ENCODE assay signal across 27 cellular contexts in genomic region chr11:30889116-30889765, GRCh38.
DNase-seq lines count a peak whose midpoint lies in the region; FAIRE-seq and TF ChIP-seq lines count a peak whose summit lies in the region.
"Had no signal": no experiment of that assay in that cellular context is flagged by ENCODE, and none has a peak within 500 bp of the region (broad histone marks: within the 10 kb centered on the region; RNA-seq: fewer than 3 reads in every experiment).

No MANE protein-coding gene starts in this region.

- H3K4me3 Mint-ChIP-seq in activated CD4-positive, alpha-beta memory T cell treated with anti-CD3 and anti-CD28 coated beads, Interleukin-2, amount 10 ng/mL, durations not matched to agents 7 days and 5 days = no peak overlapping the region
- H3K4me3 Mint-ChIP-seq: activated CD4-positive, alpha-beta T cell treated with anti-CD3 and anti-CD28 coated beads, Interleukin-2, amount 10 ng/mL, durations not matched to agents 24 days and 14 days; activated naive CD8-positive, alpha-beta T cell treated with anti-CD3 and anti-CD28 coated beads, Interleukin-2, amount 50 U/mL, for 24 hours; neural progenitor cell; stimulated activated naive CD8-positive, alpha-beta T cell treated with anti-CD3 and anti-CD28 coated beads, Interleukin-15, amount 100 ng/mL, for 72 hours; T-cell had no signal

- no peak overlapping the region for H3K27ac ChIP-seq in kidney (ENCODE audit: low read depth in 2 of 2, low read length in 2 of 2)
- H3K27ac ChIP-seq: dorsolateral prefrontal cortex, gastrocnemius medialis, neural progenitor cell, prostate gland, spleen, transverse colon had no signal

- POLR2A ChIA-PET in activated CD4-positive, alpha-beta memory T cell treated with anti-CD3 and anti-CD28 coated beads, Interleukin-2, amount 10 ng/mL, durations not matched to agents 7 days and 5 days (lab: Charles Lee) = no interaction called here

- intact Hi-C loops in kidney (cut with DNase I) = no loop called here

- DNase-seq in EH (ENCODE audit: low read depth) = peak; percentile 13
- DNase-seq in SW480 (ENCODE audit: low spot score) = peak; percentile 8
- peak; percentile 15 for DNase-seq in foreskin melanocyte
- peak; percentile 23 for DNase-seq in skeletal muscle cell (ENCODE audit: low read depth)
- no peak for DNase-seq in kidney
- no peak for DNase-seq in activated CD4-positive, alpha-beta T cell treated with anti-CD3 and anti-CD28 coated beads for 1 hour
- DNase-seq in activated CD4-positive, alpha-beta memory T cell treated with anti-CD3 and anti-CD28 coated beads, Interleukin-2, amount 10 ng/mL, durations not matched to agents 7 days and 5 days = no peak
- DNase-seq in SKM-1 (lab: John Stamatoyannopoulos, UW; ENCODE audit: unreplicated experiment) = no peak
- DNase-seq: activated CD4-positive, alpha-beta T cell treated with anti-CD3 and anti-CD28 coated beads, Interleukin-2, amount 10 ng/mL, durations not matched to agents 24 days and 14 days; activated naive CD8-positive, alpha-beta T cell treated with anti-CD3 and anti-CD28 coated beads, Interleukin-2, amount 50 U/mL, for 24 hours; AML-193; dorsolateral prefrontal cortex; EL; gastrocnemius medialis; mucosa of descending colon; NCI-H1436 treated with DMSO at 0.1 percent for 48 hours; OCI-M1; SHP77; spleen; stimulated activated CD4-positive, alpha-beta T cell treated with anti-CD3 and anti-CD28 coated beads, Interleukin-4, amount 100 ng/mL, for 24 hours; stimulated activated naive CD8-positive, alpha-beta T cell treated with anti-CD3 and anti-CD28 coated beads, Interleukin-15, amount 100 ng/mL, for 72 hours; T-cell; transverse colon had no signal

- H3K4me3 ChIP-seq in skeletal muscle cell (ENCODE audit: low read depth, low read length) = no peak overlapping the region
- no peak overlapping the region for H3K4me3 ChIP-seq in kidney (ENCODE audit: low read length in 2 of 2)
- H3K4me3 ChIP-seq: dorsolateral prefrontal cortex, gastrocnemius medialis, mucosa of descending colon, neural progenitor cell, prostate gland, spleen, transverse colon had no signal

- H3K4me1 Mint-ChIP-seq in activated CD4-positive, alpha-beta memory T cell treated with anti-CD3 and anti-CD28 coated beads, Interleukin-2, amount 10 ng/mL, durations not matched to agents 7 days and 5 days = no peaks in the 10 kb centered on the region
- H3K4me1 Mint-ChIP-seq: activated CD4-positive, alpha-beta T cell treated with anti-CD3 and anti-CD28 coated beads, Interleukin-2, amount 10 ng/mL, durations not matched to agents 24 days and 14 days; activated naive CD8-positive, alpha-beta T cell treated with anti-CD3 and anti-CD28 coated beads, Interleukin-2, amount 50 U/mL, for 24 hours; neural progenitor cell; stimulated activated naive CD8-positive, alpha-beta T cell treated with anti-CD3 and anti-CD28 coated beads, Interleukin-15, amount 100 ng/mL, for 72 hours; T-cell had no signal

- no peak overlapping the region for H3K9ac ChIP-seq in kidney (ENCODE audit: low read length in 2 of 2)
- H3K9ac ChIP-seq: neural progenitor cell had no signal

- no peak for FAIRE-seq in kidney (lab: Jason Lieb, UNC)
- FAIRE-seq: TTC549 had no signal

- no peak overlapping the region for H3K27ac Mint-ChIP-seq in activated CD4-positive, alpha-beta memory T cell treated with anti-CD3 and anti-CD28 coated beads, Interleukin-2, amount 10 ng/mL, durations not matched to agents 7 days and 5 days
- H3K27ac Mint-ChIP-seq: activated CD4-positive, alpha-beta T cell treated with anti-CD3 and anti-CD28 coated beads, Interleukin-2, amount 10 ng/mL, durations not matched to agents 24 days and 14 days; activated naive CD8-positive, alpha-beta T cell treated with anti-CD3 and anti-CD28 coated beads, Interleukin-2, amount 50 U/mL, for 24 hours; activated T-helper 2 cell treated with anti-CD3 and anti-CD28 coated beads, Interferon-gamma antibody, Interleukin-2, Interleukin-4, amounts not matched to agents 10 μg/mL and 5 μg/mL and 100 μg/mL, durations not matched to agents 14 hours and 24 hours and 36 hours; neural progenitor cell; stimulated activated naive CD8-positive, alpha-beta T cell treated with anti-CD3 and anti-CD28 coated beads, Interleukin-15, amount 100 ng/mL, for 72 hours; T-cell had no signal

- no peaks in the 10 kb centered on the region for H3K9me3 Mint-ChIP-seq in activated CD4-positive, alpha-beta memory T cell treated with anti-CD3 and anti-CD28 coated beads, Interleukin-2, amount 10 ng/mL, durations not matched to agents 7 days and 5 days
- H3K9me3 Mint-ChIP-seq: activated CD4-positive, alpha-beta T cell treated with anti-CD3 and anti-CD28 coated beads, Interleukin-2, amount 10 ng/mL, durations not matched to agents 24 days and 14 days; activated naive CD8-positive, alpha-beta T cell treated with anti-CD3 and anti-CD28 coated beads, Interleukin-2, amount 50 U/mL, for 24 hours; activated T-helper 2 cell treated with anti-CD3 and anti-CD28 coated beads, Interferon-gamma antibody, Interleukin-2, Interleukin-4, amounts not matched to agents 10 μg/mL and 5 μg/mL and 100 μg/mL, durations not matched to agents 14 hours and 24 hours and 36 hours; neural progenitor cell; stimulated activated naive CD8-positive, alpha-beta T cell treated with anti-CD3 and anti-CD28 coated beads, Interleukin-15, amount 100 ng/mL, for 72 hours had no signal

- H3K27me3 Mint-ChIP-seq in activated CD4-positive, alpha-beta memory T cell treated with anti-CD3 and anti-CD28 coated beads, Interleukin-2, amount 10 ng/mL, durations not matched to agents 7 days and 5 days = no peaks in the 10 kb centered on the region
- H3K27me3 Mint-ChIP-seq: activated CD4-positive, alpha-beta T cell treated with anti-CD3 and anti-CD28 coated beads, Interleukin-2, amount 10 ng/mL, durations not matched to agents 24 days and 14 days; activated naive CD8-positive, alpha-beta T cell treated with anti-CD3 and anti-CD28 coated beads, Interleukin-2, amount 50 U/mL, for 24 hours; stimulated activated naive CD8-positive, alpha-beta T cell treated with anti-CD3 and anti-CD28 coated beads, Interleukin-15, amount 100 ng/mL, for 72 hours; T-cell had no signal

- no peaks in the 10 kb centered on the region for H3K36me3 ChIP-seq in kidney (ENCODE audit: control insufficient read depth in 1 of 2, insufficient read depth in 2 of 2, low read length in 2 of 2)
- H3K36me3 ChIP-seq: gastrocnemius medialis, neural progenitor cell, prostate gland, spleen, transverse colon had no signal

- TF ChIP-seq CTCF in kidney (IDR thresholded peaks at IDR 0.05; ENCODE audit: borderline replicate concordance, extremely low read depth, insufficient read depth) = no peak

- no peaks in the 10 kb centered on the region for H3K9me3 ChIP-seq in kidney (ENCODE audit: control insufficient read depth in 1 of 2, low read length in 2 of 2)
- H3K9me3 ChIP-seq: gastrocnemius medialis, mucosa of descending colon, prostate gland, spleen, transverse colon had no signal

- CTCF ChIA-PET in activated CD4-positive, alpha-beta memory T cell treated with anti-CD3 and anti-CD28 coated beads, Interleukin-2, amount 10 ng/mL, durations not matched to agents 7 days and 5 days (lab: Charles Lee) = no interaction called here

- H3K36me3 Mint-ChIP-seq in activated CD4-positive, alpha-beta memory T cell treated with anti-CD3 and anti-CD28 coated beads, Interleukin-2, amount 10 ng/mL, durations not matched to agents 7 days and 5 days (ENCODE audit: low read depth) = no peaks in the 10 kb centered on the region
- H3K36me3 Mint-ChIP-seq: neural progenitor cell, T-cell had no signal

- no peaks in the 10 kb centered on the region for H3K4me1 ChIP-seq in kidney (ENCODE audit: control insufficient read depth in 1 of 2, insufficient read depth in 1 of 2, low read depth in 1 of 2, low read length in 2 of 2)
- H3K4me1 ChIP-seq: gastrocnemius medialis, neural progenitor cell, prostate gland, spleen, transverse colon had no signal

Comparison
In these comparisons a context has a peak if more than half of its experiments do, and no peak if none do; other contexts are left out.
1. DNase-seq: peak in EH (single experiment), SW480 (single experiment), foreskin melanocyte (single experiment) and skeletal muscle cell (single experiment); none in kidney (single experiment), activated CD4-positive, alpha-beta T cell treated with anti-CD3 and anti-CD28 coated beads for 1 hour (single experiment), activated CD4-positive, alpha-beta memory T cell treated with anti-CD3 and anti-CD28 coated beads, Interleukin-2, amount 10 ng/mL, durations not matched to agents 7 days and 5 days (single experiment) and SKM-1 (single experiment).